Comparison of ENCODE assay signal across 1 cellular context in genomic region chr18:76528477-76529432, GRCh38.
TF ChIP-seq lines count a peak whose summit lies in the region.

No MANE protein-coding gene starts in this region.

TF ChIP-seq in HepG2, 621 proteins besides CTCF, POLR2A, EP300 and RAD21 (continued from another document and continues in another):
- TF ChIP-seq, protein P1, sequence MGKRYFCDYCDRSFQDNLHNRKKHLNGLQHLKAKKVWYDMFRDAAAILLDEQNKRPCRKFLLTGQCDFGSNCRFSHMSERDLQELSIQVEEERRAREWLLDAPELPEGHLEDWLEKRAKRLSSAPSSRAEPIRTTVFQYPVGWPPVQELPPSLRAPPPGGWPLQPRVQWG (CRISPR knock-in tag; IDR thresholded peaks at IDR 0.05; ENCODE audit: borderline replicate concordance, low read depth): no peak
- TF ChIP-seq PPARG (CRISPR knock-in tag; conservative IDR thresholded peaks at IDR 0.05): no peak
- TF ChIP-seq AKNA (CRISPR knock-in tag; IDR thresholded peaks at IDR 0.05; ENCODE audit: borderline replicate concordance): no peak
- no peak for TF ChIP-seq MAF1 (CRISPR knock-in tag; IDR thresholded peaks at IDR 0.05; ENCODE audit: borderline replicate concordance)
- TF ChIP-seq MEF2D (CRISPR knock-in tag; IDR thresholded peaks at IDR 0.05): no peak
- no peak for TF ChIP-seq ZNF660 (CRISPR knock-in tag; IDR thresholded peaks at IDR 0.05; ENCODE audit: borderline replicate concordance, low read depth)
- TF ChIP-seq AKAP8 (CRISPR knock-in tag; IDR thresholded peaks at IDR 0.05): no peak
- no peak for TF ChIP-seq ARNT2 (CRISPR knock-in tag; IDR thresholded peaks at IDR 0.05; ENCODE audit: low read depth)
- no peak for TF ChIP-seq ZFX (CRISPR knock-in tag; IDR thresholded peaks at IDR 0.05; ENCODE audit: low read depth)
- no peak for TF ChIP-seq ZBTB10 (CRISPR knock-in tag; IDR thresholded peaks at IDR 0.05; ENCODE audit: borderline replicate concordance)
- TF ChIP-seq, protein P2, sequence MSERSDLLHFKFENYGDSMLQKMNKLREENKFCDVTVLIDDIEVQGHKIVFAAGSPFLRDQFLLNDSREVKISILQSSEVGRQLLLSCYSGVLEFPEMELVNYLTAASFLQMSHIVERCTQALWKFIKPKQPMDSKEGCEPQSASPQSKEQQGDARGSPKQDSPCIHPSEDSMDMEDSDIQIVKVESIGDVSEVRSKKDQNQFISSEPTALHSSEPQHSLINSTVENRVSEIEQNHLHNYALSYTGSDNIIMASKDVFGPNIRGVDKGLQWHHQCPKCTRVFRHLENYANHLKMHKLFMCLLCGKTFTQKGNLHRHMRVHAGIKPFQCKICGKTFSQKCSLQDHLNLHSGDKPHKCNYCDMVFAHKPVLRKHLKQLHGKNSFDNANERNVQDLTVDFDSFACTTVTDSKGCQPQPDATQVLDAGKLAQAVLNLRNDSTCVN (CRISPR knock-in tag; IDR thresholded peaks at IDR 0.05; ENCODE audit: borderline replicate concordance): no peak
- TF ChIP-seq, protein P3, sequence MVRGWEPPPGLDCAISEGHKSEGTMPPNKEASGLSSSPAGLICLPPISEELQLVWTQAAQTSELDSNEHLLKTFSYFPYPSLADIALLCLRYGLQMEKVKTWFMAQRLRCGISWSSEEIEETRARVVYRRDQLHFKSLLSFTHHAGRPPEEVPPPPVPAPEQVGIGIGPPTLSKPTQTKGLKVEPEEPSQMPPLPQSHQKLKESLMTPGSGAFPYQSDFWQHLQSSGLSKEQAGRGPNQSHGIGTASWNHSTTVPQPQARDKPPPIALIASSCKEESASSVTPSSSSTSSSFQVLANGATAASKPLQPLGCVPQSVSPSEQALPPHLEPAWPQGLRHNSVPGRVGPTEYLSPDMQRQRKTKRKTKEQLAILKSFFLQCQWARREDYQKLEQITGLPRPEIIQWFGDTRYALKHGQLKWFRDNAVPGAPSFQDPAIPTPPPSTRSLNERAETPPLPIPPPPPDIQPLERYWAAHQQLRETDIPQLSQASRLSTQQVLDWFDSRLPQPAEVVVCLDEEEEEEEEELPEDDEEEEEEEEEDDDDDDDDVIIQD (CRISPR knock-in tag; IDR thresholded peaks at IDR 0.05; ENCODE audit: low read depth): no peak
- TF ChIP-seq PCBP1 (IDR thresholded peaks at IDR 0.05; ENCODE audit: borderline replicate concordance, low read depth, low read length): no peak
- no peak for TF ChIP-seq TFE3 (CRISPR knock-in tag; IDR thresholded peaks at IDR 0.05)
- no peak for TF ChIP-seq DR1 (CRISPR knock-in tag; IDR thresholded peaks at IDR 0.05)
- no peak for TF ChIP-seq TBL1XR1 (IDR thresholded peaks at IDR 0.05; ENCODE audit: borderline replicate concordance, low read length, partially characterized antibody)
- TF ChIP-seq ZBTB46 (CRISPR knock-in tag; IDR thresholded peaks at IDR 0.05; ENCODE audit: borderline replicate concordance): no peak
- TF ChIP-seq ZFAT (CRISPR knock-in tag; conservative IDR thresholded peaks at IDR 0.05): no peak
- no peak for TF ChIP-seq SUZ12 (IDR thresholded peaks at IDR 0.05; ENCODE audit: low read depth, low read length)
- TF ChIP-seq, protein P4, sequence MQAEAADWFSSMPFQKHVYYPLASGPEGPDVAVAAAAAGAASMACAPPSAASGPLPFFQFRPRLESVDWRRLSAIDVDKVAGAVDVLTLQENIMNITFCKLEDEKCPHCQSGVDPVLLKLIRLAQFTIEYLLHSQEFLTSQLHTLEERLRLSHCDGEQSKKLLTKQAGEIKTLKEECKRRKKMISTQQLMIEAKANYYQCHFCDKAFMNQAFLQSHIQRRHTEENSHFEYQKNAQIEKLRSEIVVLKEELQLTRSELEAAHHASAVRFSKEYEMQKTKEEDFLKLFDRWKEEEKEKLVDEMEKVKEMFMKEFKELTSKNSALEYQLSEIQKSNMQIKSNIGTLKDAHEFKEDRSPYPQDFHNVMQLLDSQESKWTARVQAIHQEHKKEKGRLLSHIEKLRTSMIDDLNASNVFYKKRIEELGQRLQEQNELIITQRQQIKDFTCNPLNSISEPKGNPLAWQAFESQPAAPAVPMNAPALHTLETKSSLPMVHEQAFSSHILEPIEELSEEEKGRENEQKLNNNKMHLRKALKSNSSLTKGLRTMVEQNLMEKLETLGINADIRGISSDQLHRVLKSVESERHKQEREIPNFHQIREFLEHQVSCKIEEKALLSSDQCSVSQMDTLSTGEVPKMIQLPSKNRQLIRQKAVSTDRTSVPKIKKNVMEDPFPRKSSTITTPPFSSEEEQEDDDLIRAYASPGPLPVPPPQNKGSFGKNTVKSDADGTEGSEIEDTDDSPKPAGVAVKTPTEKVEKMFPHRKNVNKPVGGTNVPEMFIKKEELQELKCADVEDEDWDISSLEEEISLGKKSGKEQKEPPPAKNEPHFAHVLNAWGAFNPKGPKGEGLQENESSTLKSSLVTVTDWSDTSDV (CRISPR knock-in tag; IDR thresholded peaks at IDR 0.05): no peak
- no peak for TF ChIP-seq ATF7-NPFF (CRISPR knock-in tag; IDR thresholded peaks at IDR 0.05; ENCODE audit: low read depth)
- TF ChIP-seq RAD51 (IDR thresholded peaks at IDR 0.05; ENCODE audit: borderline replicate concordance): no peak
- TF ChIP-seq ZNF18 (CRISPR knock-in tag; IDR thresholded peaks at IDR 0.05; ENCODE audit: insufficient replicate concordance): no peak
- TF ChIP-seq ZNF792 (CRISPR knock-in tag; IDR thresholded peaks at IDR 0.05): no peak
- TF ChIP-seq SRSF1 (optimal IDR thresholded peaks at IDR 0.05; ENCODE audit: low read depth, low read length): no peak
- TF ChIP-seq SRSF9 (IDR thresholded peaks at IDR 0.05; ENCODE audit: borderline replicate concordance, insufficient read depth, low read depth, low read length, poor library complexity, severe bottlenecking): no peak
- TF ChIP-seq ELF4 (CRISPR knock-in tag; IDR thresholded peaks at IDR 0.05; ENCODE audit: borderline replicate concordance): no peak
- TF ChIP-seq ZNF652 (CRISPR knock-in tag; IDR thresholded peaks at IDR 0.05; ENCODE audit: borderline replicate concordance, low read depth): no peak
- no peak for TF ChIP-seq TP53 (CRISPR knock-in tag; conservative IDR thresholded peaks at IDR 0.05)
- TF ChIP-seq ARID3A (IDR thresholded peaks at IDR 0.05; ENCODE audit: low read depth, low read length): no peak
- no peak for TF ChIP-seq HMG20B (CRISPR knock-in tag; conservative IDR thresholded peaks at IDR 0.05)
- TF ChIP-seq ZKSCAN1 (IDR thresholded peaks at IDR 0.05; ENCODE audit: low read length): no peak
